Comparison of ENCODE assay signal across 11 cellular contexts in the genomic region with DNA sequence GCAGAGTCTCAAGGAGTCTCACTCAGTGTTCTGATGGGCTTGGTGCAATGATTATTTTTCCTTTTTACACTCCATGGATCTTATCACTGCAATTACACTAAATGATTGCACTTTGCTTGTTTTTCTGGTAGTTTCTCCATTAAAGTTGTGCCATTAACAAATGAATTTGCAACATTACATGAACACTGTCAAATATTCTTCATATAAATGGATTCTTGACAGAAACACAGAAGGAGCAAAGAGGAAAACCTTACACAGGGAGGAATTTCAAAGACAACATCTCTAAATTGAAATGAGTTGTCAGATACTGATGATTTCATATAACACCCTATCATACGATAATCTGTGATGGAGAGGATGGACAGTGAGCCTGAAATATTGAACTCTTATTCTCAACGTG.
"Had no signal": no experiment of that assay in that cellular context is flagged by ENCODE, and none has a peak within 500 bp of the region (broad histone marks: within the 10 kb centered on the region; RNA-seq: fewer than 3 reads in every experiment).

No MANE protein-coding gene starts in this region.

- H3K4me1 ChIP-seq: HAP-1 had no signal

- H3K9me3 ChIP-seq: HAP-1 had no signal

- DNase-seq: GM23248, GOT3, H7, H9, HCEC 1CT, HFFc6 had no signal

- H3K4me3 ChIP-seq: GM23248, GM23338, HAP-1 had no signal

- FAIRE-seq: H1, H54 had no signal

- H3K27ac ChIP-seq: GM23248 had no signal

- H2AFZ ChIP-seq: GM23248, GM23338 had no signal

- H3K36me3 ChIP-seq: HAP-1 had no signal

- H3K4me2 ChIP-seq: GM23338 had no signal

- H3K4me3 Mint-ChIP-seq: GM23338, H9, HFFc6 had no signal

- H3K4me1 Mint-ChIP-seq: GM23338, H9 had no signal

- H3K9me3 Mint-ChIP-seq: GM23338, H9 had no signal

- H3K9ac ChIP-seq: GM23248 had no signal

- H3K27ac Mint-ChIP-seq: GM23338, H9, HFFc6 had no signal

- ATAC-seq: GM23338, HCT116 had no signal
